In genomic region chr4:43351970-43352806, GRCh38 we compare ENCODE assay signal across 21 cellular contexts.
DNase-seq lines count a peak whose midpoint lies in the region; ATAC-seq, FAIRE-seq and TF ChIP-seq lines count a peak whose summit lies in the region.
"Had no signal": no experiment of that assay in that cellular context is flagged by ENCODE, and none has a peak within 500 bp of the region (broad histone marks: within the 10 kb centered on the region; RNA-seq: fewer than 3 reads in every experiment).

No MANE protein-coding gene starts in this region.

- FAIRE-seq in H54 (lab: Jason Lieb, UNC) (no peak), frontal cortex (lab: Jason Lieb, UNC) (no peak)
- FAIRE-seq: A549, D721Med, HTR-8/SVneo had no signal

- no peaks in the 10 kb centered on the region for H3F3A ChIP-seq in smooth muscle cell (ENCODE audit: low read depth)

- H2AFZ ChIP-seq in smooth muscle cell (ENCODE audit: low read depth) = no peak overlapping the region
- H2AFZ ChIP-seq: GM23338 had no signal

- TF ChIP-seq POLR2A in H54 (IDR thresholded peaks at IDR 0.05; ENCODE audit: low read depth, low read length) = no peak

- no peaks in the 10 kb centered on the region for H3K9me3 ChIP-seq in RWPE2 (ENCODE audit: severe bottlenecking)
- H3K9me3 ChIP-seq in smooth muscle cell (replicated peaks; ENCODE audit: low read depth) = no peaks in the 10 kb centered on the region
- H3K9me3 ChIP-seq: A549, Caco-2 had no signal

- H3K79me2 ChIP-seq in smooth muscle cell (ENCODE audit: low read depth) = no peaks in the 10 kb centered on the region

- peak overlapping the region; percentile 0 for H3K4me2 ChIP-seq in smooth muscle cell
- H3K4me2 ChIP-seq: A549, GM23338 had no signal

- 90% methylated on average over 1 of the region's 1 CpG for WGBS in smooth muscle cell (ENCODE audit: low lambda C conversion rate)

- peaks cover 11% of the 10 kb centered on the region for H3K4me1 ChIP-seq in RWPE2 (ENCODE audit: insufficient read depth, poor library complexity, severe bottlenecking)
- H3K4me1 ChIP-seq in smooth muscle cell (ENCODE audit: low read depth) = no peaks in the 10 kb centered on the region
- H3K4me1 ChIP-seq: A549, Caco-2 had no signal

- H3K27ac ChIP-seq in RWPE2 (ENCODE audit: poor library complexity, severe bottlenecking) = no peak overlapping the region
- H3K27ac ChIP-seq in smooth muscle cell (ENCODE audit: low read depth) = no peak overlapping the region
- H3K27ac ChIP-seq: 22Rv1, A549, C4-2B had no signal

- H3K27me3 ChIP-seq in RWPE2 (ENCODE audit: insufficient read depth, poor library complexity, severe bottlenecking) = no peaks in the 10 kb centered on the region
- no peaks in the 10 kb centered on the region for H3K27me3 ChIP-seq in smooth muscle cell (ENCODE audit: low read depth)

- peak; percentile 58; the same call in 2 of the 3 replicates for ATAC-seq in RWPE2 (ENCODE audit: low read depth)
- ATAC-seq: A549, GM23338, HCT116 had no signal

- H3K36me3 ChIP-seq in RWPE2 (ENCODE audit: low read depth) (no peaks in the 10 kb centered on the region), smooth muscle cell (ENCODE audit: low read depth) (no peaks in the 10 kb centered on the region)

- no peaks in the 10 kb centered on the region for H4K20me1 ChIP-seq in smooth muscle cell (ENCODE audit: low read depth)

- no peak overlapping the region for H3K9ac ChIP-seq in smooth muscle cell (ENCODE audit: low read depth)

- TF ChIP-seq CTCF in RWPE2 (IDR thresholded peaks at IDR 0.05; ENCODE audit: poor library complexity, severe bottlenecking) = no peak
- TF ChIP-seq CTCF in fibroblast of villous mesenchyme (IDR thresholded peaks at IDR 0.05; ENCODE audit: insufficient read depth, low read depth, low read length) = no peak
- no peak for TF ChIP-seq CTCF in smooth muscle cell (IDR thresholded peaks at IDR 0.05; ENCODE audit: borderline replicate concordance, insufficient read depth, poor library complexity, severe bottlenecking)

- H3K4me3 ChIP-seq in RWPE2 (ENCODE audit: severe bottlenecking) (no peak overlapping the region), fibroblast of villous mesenchyme (ENCODE audit: low read depth, low read length) (no peak overlapping the region), smooth muscle cell (no peak overlapping the region)
- H3K4me3 ChIP-seq: A549, GM23338 had no signal

- DNase-seq in DMS53 (lab: John Stamatoyannopoulos, UW) (peak; percentile 17), DMS53 treated with DMSO at 0.1 percent for 48 hours (lab: John Stamatoyannopoulos, UW; ENCODE audit: unreplicated experiment) (no peak), RWPE2 (ENCODE audit: low spot score) (no peak), fibroblast of villous mesenchyme (ENCODE audit: low read depth) (peak; percentile 7), smooth muscle cell (lab: John Stamatoyannopoulos, UW; ENCODE audit: unreplicated experiment) (no peak), H54 (ENCODE audit: insufficient read length, low spot score) (no peak), frontal cortex (ENCODE audit: low spot score in 2 of 2) (no peak)
- DNase-seq: AML-193; Caco-2; CD4-positive, alpha-beta T cell; DMS79 treated with DMSO at 0.1 percent for 48 hours; GF-D8; H7; HFFc6 had no signal

Comparison
In these comparisons a context has a peak if more than half of its experiments do, and no peak if none do; other contexts are left out.
1. DNase-seq: peak in DMS53 (single experiment) and fibroblast of villous mesenchyme (single experiment); none in DMS53 treated with DMSO at 0.1 percent for 48 hours (single experiment), RWPE2 (single experiment), smooth muscle cell (single experiment), H54 (single experiment) and frontal cortex (0 of 2).